17 cellular contexts compared by ENCODE assay signal in genomic region chr22:23058063-23058462, GRCh38. TPM values are rescaled to one million over a fixed set of nuclear protein-coding genes. Genes with fewer than 3 reads are reported as not detected.
A peak's percentile ranks its signal among the peaks of the same experiment; 100 is the strongest.
DNase-seq lines count a peak whose midpoint lies in the region; ATAC-seq and TF ChIP-seq lines count a peak whose summit lies in the region.
"Had no signal": no experiment of that assay in that cellular context is flagged by ENCODE, and none has a peak within 500 bp of the region (broad histone marks: within the 10 kb centered on the region; RNA-seq: fewer than 3 reads in every experiment).

No MANE protein-coding gene starts in this region.

- POLR2A ChIA-PET in activated naive CD8-positive, alpha-beta T cell treated with anti-CD3 and anti-CD28 coated beads, Interleukin-2, amount 10 ng/mL, durations not matched to agents 7 days and 5 days (lab: Charles Lee): no interaction called here

- no peaks in the 10 kb centered on the region for H3K36me3 Mint-ChIP-seq in activated naive CD8-positive, alpha-beta T cell treated with anti-CD3 and anti-CD28 coated beads, Interleukin-2, amount 10 ng/mL, durations not matched to agents 7 days and 5 days
- H3K36me3 Mint-ChIP-seq in activated naive CD8-positive, alpha-beta T cell treated with anti-CD3 and anti-CD28 coated beads, Interleukin-2, amount 50 U/mL, for 24 hours (ENCODE audit: low read depth): no peaks in the 10 kb centered on the region
- peaks cover 8 to 11% of the 10 kb centered on the region in 2 donors for H3K36me3 Mint-ChIP-seq in stimulated activated naive B cell treated with anti-CD40 and anti-IgM and Interleukin-4, amounts not matched to agents 10 μg/mL and 1 μg/mL and 100 μg/mL, for 72 hours

- ATAC-seq in activated naive CD8-positive, alpha-beta T cell treated with anti-CD3 and anti-CD28 coated beads, Interleukin-2, amount 10 ng/mL, durations not matched to agents 7 days and 5 days (ENCODE audit: low read depth): no peak
- ATAC-seq in activated naive CD8-positive, alpha-beta T cell treated with anti-CD3 and anti-CD28 coated beads, Interleukin-2, amount 50 U/mL, for 24 hours: no peak
- no peak for ATAC-seq in stimulated activated naive B cell treated with anti-CD40 and anti-IgM and Interleukin-4, amounts not matched to agents 10 μg/mL and 1 μg/mL and 100 μg/mL, for 72 hours (replicated peaks)
- ATAC-seq in HG02938 (IDR thresholded peaks at IDR 0.05; ENCODE audit: unreplicated experiment) (no peak), GM21528 (IDR thresholded peaks at IDR 0.05; ENCODE audit: low FRiP score, unreplicated experiment) (no peak)
- ATAC-seq: HepG2 had no signal

- peaks cover 3% of the 10 kb centered on the region for H3K9me3 Mint-ChIP-seq in activated naive CD8-positive, alpha-beta T cell treated with anti-CD3 and anti-CD28 coated beads, Interleukin-2, amount 10 ng/mL, durations not matched to agents 7 days and 5 days
- H3K9me3 Mint-ChIP-seq in activated naive CD8-positive, alpha-beta T cell treated with anti-CD3 and anti-CD28 coated beads, Interleukin-2, amount 50 U/mL, for 24 hours: peaks cover 8% of the 10 kb centered on the region
- H3K9me3 Mint-ChIP-seq in stimulated activated naive B cell treated with anti-CD40 and anti-IgM and Interleukin-4, amounts not matched to agents 10 μg/mL and 1 μg/mL and 100 μg/mL, for 72 hours: peaks cover 13% of the 10 kb centered on the region in 2 donors

- no peak overlapping the region for H3K27ac ChIP-seq in coronary artery

- no peaks in the 10 kb centered on the region for H3K27me3 ChIP-seq in H7 (ENCODE audit: control insufficient read depth, insufficient read depth, low read length)
- H3K27me3 ChIP-seq: MG63 had no signal

- no peaks in the 10 kb centered on the region for H3K4me1 Mint-ChIP-seq in activated naive CD8-positive, alpha-beta T cell treated with anti-CD3 and anti-CD28 coated beads, Interleukin-2, amount 10 ng/mL, durations not matched to agents 7 days and 5 days
- peaks cover 8% of the 10 kb centered on the region for H3K4me1 Mint-ChIP-seq in activated naive CD8-positive, alpha-beta T cell treated with anti-CD3 and anti-CD28 coated beads, Interleukin-2, amount 50 U/mL, for 24 hours
- H3K4me1 Mint-ChIP-seq in stimulated activated naive B cell treated with anti-CD40 and anti-IgM and Interleukin-4, amounts not matched to agents 10 μg/mL and 1 μg/mL and 100 μg/mL, for 72 hours: peaks cover 38 to 39% of the 10 kb centered on the region in 2 donors

- no peak for TF ChIP-seq CTCF in coronary artery (IDR thresholded peaks at IDR 0.05)

- H3K36me3 ChIP-seq in H7 (replicated peaks; ENCODE audit: control insufficient read depth, insufficient read depth, low read length): no peaks in the 10 kb centered on the region
- H3K36me3 ChIP-seq: MG63 had no signal

- H3K27ac Mint-ChIP-seq in activated naive CD8-positive, alpha-beta T cell treated with anti-CD3 and anti-CD28 coated beads, Interleukin-2, amount 10 ng/mL, durations not matched to agents 7 days and 5 days: no peak overlapping the region
- no peak overlapping the region for H3K27ac Mint-ChIP-seq in activated naive CD8-positive, alpha-beta T cell treated with anti-CD3 and anti-CD28 coated beads, Interleukin-2, amount 50 U/mL, for 24 hours
- H3K27ac Mint-ChIP-seq in stimulated activated naive B cell treated with anti-CD40 and anti-IgM and Interleukin-4, amounts not matched to agents 10 μg/mL and 1 μg/mL and 100 μg/mL, for 72 hours: peak overlapping the region; percentile 56
- H3K27ac Mint-ChIP-seq: CD4-positive, alpha-beta T cell had no signal

- no peak overlapping the region for H3K4me3 ChIP-seq in H7 (ENCODE audit: insufficient read depth, low read depth, low read length)
- H3K4me3 ChIP-seq in coronary artery: no peak overlapping the region
- H3K4me3 ChIP-seq: MG63 had no signal

- H3K27me3 Mint-ChIP-seq in activated naive CD8-positive, alpha-beta T cell treated with anti-CD3 and anti-CD28 coated beads, Interleukin-2, amount 10 ng/mL, durations not matched to agents 7 days and 5 days: peaks cover 14% of the 10 kb centered on the region
- H3K27me3 Mint-ChIP-seq in activated naive CD8-positive, alpha-beta T cell treated with anti-CD3 and anti-CD28 coated beads, Interleukin-2, amount 50 U/mL, for 24 hours: no peaks in the 10 kb centered on the region
- no peaks in the 10 kb centered on the region for H3K27me3 Mint-ChIP-seq in stimulated activated naive B cell treated with anti-CD40 and anti-IgM and Interleukin-4, amounts not matched to agents 10 μg/mL and 1 μg/mL and 100 μg/mL, for 72 hours
- H3K27me3 Mint-ChIP-seq: CD4-positive, alpha-beta T cell had no signal

- DNase-seq in activated naive CD8-positive, alpha-beta T cell treated with anti-CD3 and anti-CD28 coated beads, Interleukin-2, amount 10 ng/mL, durations not matched to agents 7 days and 5 days: peak; percentile 9
- no peak for DNase-seq in activated naive CD8-positive, alpha-beta T cell treated with anti-CD3 and anti-CD28 coated beads, Interleukin-2, amount 50 U/mL, for 24 hours
- peak; percentile 46 for DNase-seq in H7
- peak; percentile 33 for DNase-seq in coronary artery (ENCODE audit: low spot score)
- DNase-seq in stimulated activated naive B cell treated with anti-CD40 and anti-IgM and Interleukin-4, amounts not matched to agents 10 μg/mL and 1 μg/mL and 100 μg/mL, for 72 hours: no peak
- DNase-seq in stimulated activated CD8-positive, alpha-beta memory T cell treated with anti-CD3 and anti-CD28 coated beads, Interleukin-4, amount 100 ng/mL, for 48 hours: no peak
- DNase-seq: AML-193; CD4-positive, alpha-beta T cell; GF-D8; MG63; NCI-H1092 treated with DMSO at 0.1 percent for 48 hours; NCI-H1694 treated with DMSO at 0.1 percent for 48 hours; NCI-H446 treated with DMSO at 0.1 percent for 48 hours; SHP77 treated with DMSO at 0.1 percent for 48 hours had no signal

- H3K4me3 Mint-ChIP-seq in activated naive CD8-positive, alpha-beta T cell treated with anti-CD3 and anti-CD28 coated beads, Interleukin-2, amount 10 ng/mL, durations not matched to agents 7 days and 5 days: no peak overlapping the region
- no peak overlapping the region for H3K4me3 Mint-ChIP-seq in activated naive CD8-positive, alpha-beta T cell treated with anti-CD3 and anti-CD28 coated beads, Interleukin-2, amount 50 U/mL, for 24 hours
- H3K4me3 Mint-ChIP-seq in stimulated activated naive B cell treated with anti-CD40 and anti-IgM and Interleukin-4, amounts not matched to agents 10 μg/mL and 1 μg/mL and 100 μg/mL, for 72 hours: no peak overlapping the region
- H3K4me3 Mint-ChIP-seq: CD4-positive, alpha-beta T cell had no signal

RNA-seq across cellular contexts. Expression of gene GNAZ, which starts 12.3 kb away (rescaled TPM):
- under 1 TPM; 0.20 to 0.22 TPM for total RNA-seq in activated naive CD8-positive, alpha-beta T cell treated with anti-CD3 and anti-CD28 coated beads, Interleukin-2, amount 10 ng/mL, durations not matched to agents 7 days and 5 days
- total RNA-seq in H7 (2014; rRNA removed; shearing (Covaris generic)): 18.0 and 24.4 TPM in 2 replicates

Comparison
In these comparisons a context has a peak if more than half of its experiments do, and no peak if none do; other contexts are left out.
1. DNase-seq: peak in activated naive CD8-positive, alpha-beta T cell treated with anti-CD3 and anti-CD28 coated beads, Interleukin-2, amount 10 ng/mL, durations not matched to agents 7 days and 5 days (single experiment), H7 (single experiment) and coronary artery (single experiment); none in activated naive CD8-positive, alpha-beta T cell treated with anti-CD3 and anti-CD28 coated beads, Interleukin-2, amount 50 U/mL, for 24 hours (single experiment), stimulated activated naive B cell treated with anti-CD40 and anti-IgM and Interleukin-4, amounts not matched to agents 10 μg/mL and 1 μg/mL and 100 μg/mL, for 72 hours (single experiment) and stimulated activated CD8-positive, alpha-beta memory T cell treated with anti-CD3 and anti-CD28 coated beads, Interleukin-4, amount 100 ng/mL, for 48 hours (single experiment).
2. RNA of gene GNAZ, which starts 12.3 kb away (total RNA-seq): 18.0 to 24.4 TPM in H7; 0.20 to 0.22 TPM in activated naive CD8-positive, alpha-beta T cell treated with anti-CD3 and anti-CD28 coated beads, Interleukin-2, amount 10 ng/mL, durations not matched to agents 7 days and 5 days; every median in the first group is over 10 times any median in the second.